ENCODE assay signal across 1 cellular context in genomic region chr6:33297406-33297955, GRCh38.
TF ChIP-seq lines count a peak whose summit lies in the region.

No MANE protein-coding gene starts in this region.

TF ChIP-seq in HepG2, 621 proteins besides CTCF, POLR2A, EP300 and RAD21 (continues in another document):
- TF ChIP-seq TERF1 (CRISPR knock-in tag; IDR thresholded peaks at IDR 0.05) (no peak), TEAD3 (CRISPR knock-in tag; optimal IDR thresholded peaks at IDR 0.05; ENCODE audit: borderline replicate concordance) (peak; percentile 8), ZBTB7B (CRISPR knock-in tag; IDR thresholded peaks at IDR 0.05) (peak; percentile 35; the same call in 1 of the 2 replicates), RXRA (CRISPR knock-in tag; IDR thresholded peaks at IDR 0.05) (0 out of 2 replicates have a peak, but pooled peaks have one; percentile 13), ZBTB7A (CRISPR knock-in tag; IDR thresholded peaks at IDR 0.05) (0 out of 2 replicates have a peak, but pooled peaks have one; percentile 56), HIC2 (CRISPR knock-in tag; IDR thresholded peaks at IDR 0.05; ENCODE audit: low read depth) (no peak), MXI1 (IDR thresholded peaks at IDR 0.05; ENCODE audit: borderline replicate concordance, low read depth, low read length) (0 out of 3 replicates have a peak, but pooled peaks have one; percentile 17), BORCS8-MEF2B (CRISPR knock-in tag; IDR thresholded peaks at IDR 0.05) (0 out of 2 replicates have a peak, but pooled peaks have one; percentile 38), TARDBP (CRISPR knock-in tag; IDR thresholded peaks at IDR 0.05) (0 out of 2 replicates have a peak, but pooled peaks have one; percentile 62), PRDM15 (CRISPR knock-in tag; IDR thresholded peaks at IDR 0.05) (peak; percentile 15; the same call in 1 of the 2 replicates), TFAP4 (IDR thresholded peaks at IDR 0.05; ENCODE audit: borderline replicate concordance, low read depth) (no peak), XRCC5 (optimal IDR thresholded peaks at IDR 0.05; ENCODE audit: low read length) (no peak), TRAFD1 (CRISPR knock-in tag; IDR thresholded peaks at IDR 0.05; ENCODE audit: borderline replicate concordance) (0 out of 2 replicates have a peak, but pooled peaks have one; percentile 33), RARA (CRISPR knock-in tag; IDR thresholded peaks at IDR 0.05) (no peak), GABPB1 (CRISPR knock-in tag; IDR thresholded peaks at IDR 0.05) (peak; percentile 8; the same call in 1 of the 2 replicates), ZBTB14 (CRISPR knock-in tag; IDR thresholded peaks at IDR 0.05) (no peak), RAD51 (IDR thresholded peaks at IDR 0.05; ENCODE audit: borderline replicate concordance) (peak; percentile 56; the same call in 1 of the 2 replicates), ZNF816 (CRISPR knock-in tag; IDR thresholded peaks at IDR 0.05; ENCODE audit: borderline replicate concordance) (0 out of 2 replicates have a peak, but pooled peaks have one; percentile 35), SALL1 (CRISPR knock-in tag; IDR thresholded peaks at IDR 0.05) (peak; percentile 10; the same call in 1 of the 2 replicates), HNF4G (IDR thresholded peaks at IDR 0.05; ENCODE audit: borderline replicate concordance, low read depth, low read length) (peak; percentile 18; the same call in 1 of the 2 replicates), HNF4G (CRISPR knock-in tag; IDR thresholded peaks at IDR 0.05; ENCODE audit: borderline replicate concordance, low read depth) (no peak), TBX2 (CRISPR knock-in tag; IDR thresholded peaks at IDR 0.05; ENCODE audit: borderline replicate concordance) (no peak; the same call in 1 of the 2 replicates), AGO2 (optimal IDR thresholded peaks at IDR 0.05; ENCODE audit: low read depth, low read length) (peak; percentile 15), ZNF607 (CRISPR knock-in tag; IDR thresholded peaks at IDR 0.05; ENCODE audit: borderline replicate concordance) (no peak), ZNF746 (CRISPR knock-in tag; IDR thresholded peaks at IDR 0.05) (peak; percentile 54; the same call in 1 of the 2 replicates), MYPOP (CRISPR knock-in tag; IDR thresholded peaks at IDR 0.05) (0 out of 2 replicates have a peak, but pooled peaks have one; percentile 33), SIX1 (CRISPR knock-in tag; IDR thresholded peaks at IDR 0.05; ENCODE audit: borderline replicate concordance) (no peak), PHF20 (CRISPR knock-in tag; IDR thresholded peaks at IDR 0.05) (peak; percentile 1; the same call in 1 of the 2 replicates), ZBTB1 (CRISPR knock-in tag; IDR thresholded peaks at IDR 0.05; ENCODE audit: borderline replicate concordance) (no peak), ATF7-NPFF (CRISPR knock-in tag; IDR thresholded peaks at IDR 0.05; ENCODE audit: low read depth) (peak; percentile 46; the same call in 1 of the 2 replicates), HDAC1 (CRISPR knock-in tag; IDR thresholded peaks at IDR 0.05) (peak; percentile 58; the same call in 1 of the 2 replicates), CEBPZ (IDR thresholded peaks at IDR 0.05; ENCODE audit: low read length) (no peak), ARNT2 (CRISPR knock-in tag; IDR thresholded peaks at IDR 0.05; ENCODE audit: low read depth) (peak; percentile 53; the same call in 1 of the 2 replicates), BCL3 (CRISPR knock-in tag; IDR thresholded peaks at IDR 0.05) (no peak), CSRNP2 (CRISPR knock-in tag; conservative IDR thresholded peaks at IDR 0.05; ENCODE audit: low read depth) (no peak), PATZ1 (CRISPR knock-in tag; IDR thresholded peaks at IDR 0.05) (peak; percentile 36; the same call in 1 of the 2 replicates)
